9 cellular contexts compared by ENCODE assay signal in genomic region chr3:133535971-133536634, GRCh38. TPM values are rescaled to one million over a fixed set of nuclear protein-coding genes. Genes with fewer than 3 reads are reported as not detected.
DNase-seq lines count a peak whose midpoint lies in the region; ATAC-seq and TF ChIP-seq lines count a peak whose summit lies in the region.
"Had no signal": no experiment of that assay in that cellular context is flagged by ENCODE, and none has a peak within 500 bp of the region (broad histone marks: within the 10 kb centered on the region; RNA-seq: fewer than 3 reads in every experiment).

No MANE protein-coding gene starts in this region.

- no peaks in the 10 kb centered on the region for H3K9me3 ChIP-seq in RWPE2 (ENCODE audit: severe bottlenecking)

- H3K36me3 ChIP-seq in RWPE2 (ENCODE audit: low read depth): no peaks in the 10 kb centered on the region

- peak overlapping the region; percentile 68 for H3K27ac ChIP-seq in RWPE2 (ENCODE audit: poor library complexity, severe bottlenecking)

- no peak overlapping the region for H3K4me3 Mint-ChIP-seq in activated CD4-positive, alpha-beta T cell treated with anti-CD3 and anti-CD28 coated beads for 36 hours
- H3K4me3 Mint-ChIP-seq: natural killer cell treated with Interleukin-12 subunit alpha and Interleukin-12 subunit beta and Interleukin-15 and Interleukin-18, amount 100 ng/mL, for 72 hours had no signal

- no peaks in the 10 kb centered on the region for H3K9me3 Mint-ChIP-seq in activated CD4-positive, alpha-beta T cell treated with anti-CD3 and anti-CD28 coated beads for 36 hours (ENCODE audit: low read depth)
- H3K9me3 Mint-ChIP-seq: natural killer cell treated with Interleukin-12 subunit alpha and Interleukin-12 subunit beta and Interleukin-15 and Interleukin-18, amount 100 ng/mL, for 72 hours had no signal

- H3K4me3 ChIP-seq in RWPE2 (ENCODE audit: severe bottlenecking): no peak overlapping the region

- no peaks in the 10 kb centered on the region for H3K36me3 Mint-ChIP-seq in activated CD4-positive, alpha-beta T cell treated with anti-CD3 and anti-CD28 coated beads for 36 hours (ENCODE audit: low read depth)
- H3K36me3 Mint-ChIP-seq: natural killer cell treated with Interleukin-12 subunit alpha and Interleukin-12 subunit beta and Interleukin-15 and Interleukin-18, amount 100 ng/mL, for 72 hours had no signal

- peak; percentile 87 for ATAC-seq in RWPE2 (ENCODE audit: low read depth)
- no peak for ATAC-seq in GM19455 (IDR thresholded peaks at IDR 0.05; ENCODE audit: unreplicated experiment)
- no peak for ATAC-seq in HG02885 (IDR thresholded peaks at IDR 0.05; ENCODE audit: poor library complexity, unreplicated experiment)
- ATAC-seq in activated CD4-positive, alpha-beta T cell treated with anti-CD3 and anti-CD28 coated beads for 36 hours: no peak
- ATAC-seq: natural killer cell treated with Interleukin-12 subunit alpha and Interleukin-12 subunit beta and Interleukin-15 and Interleukin-18, amount 100 ng/mL, for 72 hours had no signal

- intact Hi-C loops in activated CD4-positive, alpha-beta T cell treated with anti-CD3 and anti-CD28 coated beads for 36 hours (cut with DNase I, micrococcal nuclease): no loop called here

- peaks cover 17% of the 10 kb centered on the region for H3K4me1 ChIP-seq in RWPE2 (ENCODE audit: insufficient read depth, poor library complexity, severe bottlenecking)

- no peaks in the 10 kb centered on the region for H3K27me3 ChIP-seq in RWPE2 (ENCODE audit: insufficient read depth, poor library complexity, severe bottlenecking)

- no peak overlapping the region for H3K27ac Mint-ChIP-seq in activated CD4-positive, alpha-beta T cell treated with anti-CD3 and anti-CD28 coated beads for 36 hours
- H3K27ac Mint-ChIP-seq: natural killer cell treated with Interleukin-12 subunit alpha and Interleukin-12 subunit beta and Interleukin-15 and Interleukin-18, amount 100 ng/mL, for 72 hours had no signal

- H3K4me1 Mint-ChIP-seq in activated CD4-positive, alpha-beta T cell treated with anti-CD3 and anti-CD28 coated beads for 36 hours: no peaks in the 10 kb centered on the region

- POLR2A ChIA-PET in activated CD4-positive, alpha-beta T cell treated with anti-CD3 and anti-CD28 coated beads for 36 hours (lab: Charles Lee): interaction anchor here (0.6 kb wide), 1 partner anchor 43 kb away, joined by 3 read pairs; no protein-coding TSS in a partner anchor

- H3K27me3 Mint-ChIP-seq in activated CD4-positive, alpha-beta T cell treated with anti-CD3 and anti-CD28 coated beads for 36 hours: no peaks in the 10 kb centered on the region

- no peak for TF ChIP-seq CTCF in RWPE2 (IDR thresholded peaks at IDR 0.05; ENCODE audit: poor library complexity, severe bottlenecking)

- CTCF ChIA-PET in activated CD4-positive, alpha-beta T cell treated with anti-CD3 and anti-CD28 coated beads for 36 hours (lab: Charles Lee): no interaction called here

- peak; percentile 95 for DNase-seq in EH (ENCODE audit: low read depth)
- DNase-seq in RWPE2 (ENCODE audit: low spot score): no peak
- peak; percentile 80 for DNase-seq in fibroblast of the conjunctiva (ENCODE audit: low read depth)
- DNase-seq in renal cortical epithelial cell (ENCODE audit: low read depth): peak; percentile 97
- DNase-seq in ecto neural progenitor cell (ENCODE audit: low spot score): no peak
- no peak for DNase-seq in activated CD4-positive, alpha-beta T cell treated with anti-CD3 and anti-CD28 coated beads for 36 hours

RNA-seq across cellular contexts. Expression of gene CDV3, which starts 37.4 kb away (rescaled TPM):
- 314 and 534 TPM in 2 replicates for total RNA-seq in renal cortical epithelial cell
- total RNA-seq in activated CD4-positive, alpha-beta T cell treated with anti-CD3 and anti-CD28 coated beads for 36 hours: 100 to 1,000 TPM; 204 to 221 TPM

Comparison
In these comparisons a context has a peak if more than half of its experiments do, and no peak if none do; other contexts are left out.
1. DNase-seq: peak in EH (single experiment), fibroblast of the conjunctiva (single experiment) and renal cortical epithelial cell (single experiment); none in RWPE2 (single experiment), ecto neural progenitor cell (single experiment) and activated CD4-positive, alpha-beta T cell treated with anti-CD3 and anti-CD28 coated beads for 36 hours (single experiment).